ENCODE assay signal across 31 cellular contexts in the genomic region with DNA sequence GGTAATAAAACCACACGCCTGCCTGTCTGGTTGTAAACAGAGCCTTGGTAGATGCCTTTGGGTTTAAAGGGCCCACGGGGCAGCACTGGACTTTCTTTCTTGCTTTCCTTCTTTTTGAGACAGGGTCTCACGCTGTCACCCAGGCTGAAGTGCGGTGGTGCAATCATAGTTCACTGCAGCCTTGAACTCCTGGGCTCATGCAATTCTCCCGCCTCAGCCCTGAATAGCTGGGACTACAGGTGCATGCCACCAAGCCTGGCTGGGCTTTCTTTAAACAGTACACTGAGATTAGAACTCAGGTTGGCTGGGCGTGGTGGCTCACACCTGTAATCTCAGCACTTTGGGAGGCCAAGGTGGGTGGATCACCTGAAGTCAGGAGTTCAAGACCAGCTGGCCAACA.
"Had no signal": no experiment of that assay in that cellular context is flagged by ENCODE, and none has a peak within 500 bp of the region (broad histone marks: within the 10 kb centered on the region; RNA-seq: fewer than 3 reads in every experiment).

No MANE protein-coding gene starts in this region.

- H3K27ac Mint-ChIP-seq: nephron; progenitor cell of endocrine pancreas; stimulated activated memory B cell treated with anti-CD40 and anti-IgM and Interleukin-4, amounts not matched to agents 10 μg/mL and 1 μg/mL and 100 μg/mL, for 72 hours; stimulated activated naive CD8-positive, alpha-beta T cell treated with anti-CD3 and anti-CD28 coated beads, Interleukin-15, amount 100 ng/mL, for 72 hours; type B pancreatic cell had no signal

- H3K4me1 Mint-ChIP-seq: stimulated activated memory B cell treated with anti-CD40 and anti-IgM and Interleukin-4, amounts not matched to agents 10 μg/mL and 1 μg/mL and 100 μg/mL, for 72 hours had no signal

- H3K9me3 ChIP-seq: left lung, mucosa of descending colon, tibial nerve, vagina had no signal

- H3K27me3 Mint-ChIP-seq: naive thymus-derived CD4-positive, alpha-beta T cell; progenitor cell of endocrine pancreas; stimulated activated memory B cell treated with anti-CD40 and anti-IgM and Interleukin-4, amounts not matched to agents 10 μg/mL and 1 μg/mL and 100 μg/mL, for 72 hours; stimulated activated naive CD8-positive, alpha-beta T cell treated with anti-CD3 and anti-CD28 coated beads, Interleukin-15, amount 100 ng/mL, for 72 hours; type B pancreatic cell had no signal

- H3K9ac ChIP-seq: parathyroid adenoma had no signal

- H3K27ac ChIP-seq: left lung, parathyroid adenoma, tibial nerve, vagina had no signal

- DNase-seq: head of caudate nucleus; hypothalamus; islet precursor cell; kidney glomerular epithelial cell; left colon; left lung; mesendoderm; midbrain; naive thymus-derived CD4-positive, alpha-beta T cell; occipital lobe; retina; small intestine; stimulated activated CD4-positive, alpha-beta T cell treated with anti-CD3 and anti-CD28 coated beads, Interleukin-1b, Interleukin-23, amount 100 ng/mL, for 48 hours; stimulated activated CD4-positive, alpha-beta T cell treated with anti-CD3 and anti-CD28 coated beads, Interleukin-2, amount 100 ng/mL, for 48 hours; stimulated activated CD4-positive, alpha-beta T cell treated with anti-CD3 and anti-CD28 coated beads, Interleukin-4, amount 100 ng/mL, for 4 hours; stimulated activated CD8-positive, alpha-beta memory T cell treated with anti-CD3 and anti-CD28 coated beads, Interleukin-4, amount 100 ng/mL, for 48 hours; stimulated activated naive CD4-positive, alpha-beta T cell treated with Interleukin-2 at 50 U/mL for 16 hours; stimulated activated naive CD8-positive, alpha-beta T cell treated with anti-CD3 and anti-CD28 coated beads, Interleukin-15, amount 100 ng/mL, for 72 hours; substantia nigra had no signal

- H3K27me3 ChIP-seq: left lung, tibial nerve, vagina had no signal

- ATAC-seq: left colon; left lung; mucosa of descending colon; naive thymus-derived CD4-positive, alpha-beta T cell; right cardiac atrium; sciatic nerve; stimulated activated memory B cell treated with anti-CD40 and anti-IgM and Interleukin-4, amounts not matched to agents 10 μg/mL and 1 μg/mL and 100 μg/mL, for 72 hours; stimulated activated naive CD8-positive, alpha-beta T cell treated with anti-CD3 and anti-CD28 coated beads, Interleukin-15, amount 100 ng/mL, for 72 hours had no signal

- H3K36me3 Mint-ChIP-seq: stimulated activated memory B cell treated with anti-CD40 and anti-IgM and Interleukin-4, amounts not matched to agents 10 μg/mL and 1 μg/mL and 100 μg/mL, for 72 hours; type B pancreatic cell had no signal

- H3K36me3 ChIP-seq: tibial nerve, vagina had no signal

- H3K4me3 Mint-ChIP-seq: naive thymus-derived CD4-positive, alpha-beta T cell; nephron; neural crest cell; stimulated activated memory B cell treated with anti-CD40 and anti-IgM and Interleukin-4, amounts not matched to agents 10 μg/mL and 1 μg/mL and 100 μg/mL, for 72 hours; stimulated activated naive CD8-positive, alpha-beta T cell treated with anti-CD3 and anti-CD28 coated beads, Interleukin-15, amount 100 ng/mL, for 72 hours; type B pancreatic cell had no signal

- H3K9me3 Mint-ChIP-seq: naive thymus-derived CD4-positive, alpha-beta T cell; nephron; neural crest cell; stimulated activated memory B cell treated with anti-CD40 and anti-IgM and Interleukin-4, amounts not matched to agents 10 μg/mL and 1 μg/mL and 100 μg/mL, for 72 hours; stimulated activated naive CD8-positive, alpha-beta T cell treated with anti-CD3 and anti-CD28 coated beads, Interleukin-15, amount 100 ng/mL, for 72 hours; type B pancreatic cell had no signal

- H3K4me3 ChIP-seq: left lung, lung, mucosa of descending colon, tibial nerve, vagina had no signal

- H2AFZ ChIP-seq: parathyroid adenoma had no signal

- FAIRE-seq: small intestine had no signal
